1 cellular context compared by ENCODE assay signal in genomic region chr1:151540021-151540981, GRCh38.
TF ChIP-seq lines count a peak whose summit lies in the region.

Gene TUFT1 (plus strand): TSS chr1:151540309. CDS start chr1:151540367, 58 bp downstream.

TF ChIP-seq in HepG2, 621 proteins besides CTCF, POLR2A, EP300 and RAD21 (continued from another document and continues in another):
- TF ChIP-seq, protein P1, sequence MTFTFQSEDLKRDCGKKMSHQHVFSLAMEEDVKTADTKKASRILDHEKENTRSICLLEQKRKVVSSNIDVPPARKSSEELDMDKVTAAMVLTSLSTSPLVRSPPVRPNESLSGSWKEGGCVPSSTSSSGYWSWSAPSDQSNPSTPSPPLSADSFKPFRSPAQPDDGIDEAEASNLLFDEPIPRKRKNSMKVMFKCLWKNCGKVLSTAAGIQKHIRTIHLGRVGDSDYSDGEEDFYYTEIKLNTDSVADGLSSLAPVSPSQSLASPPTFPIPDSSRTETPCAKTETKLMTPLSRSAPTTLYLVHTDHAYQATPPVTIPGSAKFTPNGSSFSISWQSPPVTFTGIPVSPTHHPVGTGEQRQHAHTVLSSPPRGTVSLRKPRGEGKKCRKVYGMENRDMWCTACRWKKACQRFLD (CRISPR knock-in tag; IDR thresholded peaks at IDR 0.05; ENCODE audit: borderline replicate concordance): no peak; the same call in 1 of the 2 replicates
- TF ChIP-seq ZNF260 (CRISPR knock-in tag; IDR thresholded peaks at IDR 0.05; ENCODE audit: borderline replicate concordance, low read depth) (no peak), TBX3 (IDR thresholded peaks at IDR 0.05; ENCODE audit: borderline replicate concordance) (no peak), SP1 (IDR thresholded peaks at IDR 0.05) (0 out of 2 replicates have a peak, but pooled peaks have one; percentile 27), SP1 (CRISPR knock-in tag; IDR thresholded peaks at IDR 0.05) (peak; percentile 92), CERS6 (CRISPR knock-in tag; IDR thresholded peaks at IDR 0.05) (no peak), HNRNPL (IDR thresholded peaks at IDR 0.05; ENCODE audit: low read depth, low read length) (peak; percentile 39; the same call in 1 of the 2 replicates), E2F1 (CRISPR knock-in tag; IDR thresholded peaks at IDR 0.05) (peak; percentile 74), GTF3A (CRISPR knock-in tag; conservative IDR thresholded peaks at IDR 0.05) (no peak), SCMH1 (CRISPR knock-in tag; IDR thresholded peaks at IDR 0.05; ENCODE audit: borderline replicate concordance) (no peak), ZNF343 (CRISPR knock-in tag; IDR thresholded peaks at IDR 0.05) (no peak), CCDC6 (CRISPR knock-in tag; IDR thresholded peaks at IDR 0.05) (peak; percentile 77; the same call in 1 of the 2 replicates), GATA4 (IDR thresholded peaks at IDR 0.05; ENCODE audit: borderline replicate concordance, low read depth) (peak; percentile 88; the same call in 1 of the 2 replicates), ZNF607 (CRISPR knock-in tag; IDR thresholded peaks at IDR 0.05; ENCODE audit: borderline replicate concordance) (peak; percentile 85; the same call in 1 of the 2 replicates), ELF4 (CRISPR knock-in tag; IDR thresholded peaks at IDR 0.05; ENCODE audit: borderline replicate concordance) (no peak), NFKBIZ (CRISPR knock-in tag; IDR thresholded peaks at IDR 0.05) (no peak), AGO1 (IDR thresholded peaks at IDR 0.05; ENCODE audit: low read depth, low read length, poor library complexity, severe bottlenecking) (no peak), ZNF33B (CRISPR knock-in tag; IDR thresholded peaks at IDR 0.05) (no peak), TOE1 (CRISPR knock-in tag; IDR thresholded peaks at IDR 0.05) (no peak), ZMYM3 (CRISPR knock-in tag; IDR thresholded peaks at IDR 0.05) (peak; percentile 30; the same call in 1 of the 2 replicates), ZBTB3 (CRISPR knock-in tag; IDR thresholded peaks at IDR 0.05; ENCODE audit: borderline replicate concordance, low read depth) (no peak), ZNF780A (CRISPR knock-in tag; IDR thresholded peaks at IDR 0.05) (no peak), SMC3 (IDR thresholded peaks at IDR 0.05; ENCODE audit: low read length) (no peak), NR2F1 (CRISPR knock-in tag; IDR thresholded peaks at IDR 0.05) (no peak), SRF (IDR thresholded peaks at IDR 0.05; ENCODE audit: low read depth, low read length) (no peak), ZNF205 (CRISPR knock-in tag; IDR thresholded peaks at IDR 0.05) (no peak), MAFG (CRISPR knock-in tag; IDR thresholded peaks at IDR 0.05) (no peak), DMTF1 (CRISPR knock-in tag; IDR thresholded peaks at IDR 0.05) (no peak), ZNF570 (CRISPR knock-in tag; IDR thresholded peaks at IDR 0.05; ENCODE audit: borderline replicate concordance) (no peak), TRIM22 (IDR thresholded peaks at IDR 0.05) (no peak), ZNF646 (CRISPR knock-in tag; IDR thresholded peaks at IDR 0.05) (no peak), ARNT2 (CRISPR knock-in tag; IDR thresholded peaks at IDR 0.05; ENCODE audit: low read depth) (0 out of 2 replicates have a peak, but pooled peaks have one; percentile 50), ZNF275 (CRISPR knock-in tag; IDR thresholded peaks at IDR 0.05; ENCODE audit: borderline replicate concordance) (peak; percentile 94), HHEX (CRISPR knock-in tag; IDR thresholded peaks at IDR 0.05) (no peak), ZMAT3 (CRISPR knock-in tag; conservative IDR thresholded peaks at IDR 0.05) (peak; percentile 58; the same call in 1 of the 2 replicates), ADNP (CRISPR knock-in tag; IDR thresholded peaks at IDR 0.05) (no peak)
- TF ChIP-seq, protein P2, sequence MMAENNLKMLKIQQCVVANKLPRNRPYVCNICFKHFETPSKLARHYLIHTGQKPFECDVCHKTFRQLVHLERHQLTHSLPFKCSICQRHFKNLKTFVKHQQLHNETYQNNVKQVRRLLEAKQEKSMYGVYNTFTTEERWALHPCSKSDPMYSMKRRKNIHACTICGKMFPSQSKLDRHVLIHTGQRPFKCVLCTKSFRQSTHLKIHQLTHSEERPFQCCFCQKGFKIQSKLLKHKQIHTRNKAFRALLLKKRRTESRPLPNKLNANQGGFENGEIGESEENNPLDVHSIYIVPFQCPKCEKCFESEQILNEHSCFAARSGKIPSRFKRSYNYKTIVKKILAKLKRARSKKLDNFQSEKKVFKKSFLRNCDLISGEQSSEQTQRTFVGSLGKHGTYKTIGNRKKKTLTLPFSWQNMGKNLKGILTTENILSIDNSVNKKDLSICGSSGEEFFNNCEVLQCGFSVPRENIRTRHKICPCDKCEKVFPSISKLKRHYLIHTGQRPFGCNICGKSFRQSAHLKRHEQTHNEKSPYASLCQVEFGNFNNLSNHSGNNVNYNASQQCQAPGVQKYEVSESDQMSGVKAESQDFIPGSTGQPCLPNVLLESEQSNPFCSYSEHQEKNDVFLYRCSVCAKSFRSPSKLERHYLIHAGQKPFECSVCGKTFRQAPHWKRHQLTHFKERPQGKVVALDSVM (CRISPR knock-in tag; IDR thresholded peaks at IDR 0.05): no peak
- TF ChIP-seq, protein P3, sequence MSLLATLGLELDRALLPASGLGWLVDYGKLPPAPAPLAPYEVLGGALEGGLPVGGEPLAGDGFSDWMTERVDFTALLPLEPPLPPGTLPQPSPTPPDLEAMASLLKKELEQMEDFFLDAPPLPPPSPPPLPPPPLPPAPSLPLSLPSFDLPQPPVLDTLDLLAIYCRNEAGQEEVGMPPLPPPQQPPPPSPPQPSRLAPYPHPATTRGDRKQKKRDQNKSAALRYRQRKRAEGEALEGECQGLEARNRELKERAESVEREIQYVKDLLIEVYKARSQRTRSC (CRISPR knock-in tag; IDR thresholded peaks at IDR 0.05; ENCODE audit: low read depth): no peak
- TF ChIP-seq, protein P4, sequence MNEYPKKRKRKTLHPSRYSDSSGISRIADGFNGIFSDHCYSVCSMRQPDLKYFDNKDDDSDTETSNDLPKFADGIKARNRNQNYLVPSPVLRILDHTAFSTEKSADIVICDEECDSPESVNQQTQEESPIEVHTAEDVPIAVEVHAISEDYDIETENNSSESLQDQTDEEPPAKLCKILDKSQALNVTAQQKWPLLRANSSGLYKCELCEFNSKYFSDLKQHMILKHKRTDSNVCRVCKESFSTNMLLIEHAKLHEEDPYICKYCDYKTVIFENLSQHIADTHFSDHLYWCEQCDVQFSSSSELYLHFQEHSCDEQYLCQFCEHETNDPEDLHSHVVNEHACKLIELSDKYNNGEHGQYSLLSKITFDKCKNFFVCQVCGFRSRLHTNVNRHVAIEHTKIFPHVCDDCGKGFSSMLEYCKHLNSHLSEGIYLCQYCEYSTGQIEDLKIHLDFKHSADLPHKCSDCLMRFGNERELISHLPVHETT (CRISPR knock-in tag; conservative IDR thresholded peaks at IDR 0.05): 0 out of 2 replicates have a peak, but pooled peaks have one; percentile 32
- TF ChIP-seq, protein P5, sequence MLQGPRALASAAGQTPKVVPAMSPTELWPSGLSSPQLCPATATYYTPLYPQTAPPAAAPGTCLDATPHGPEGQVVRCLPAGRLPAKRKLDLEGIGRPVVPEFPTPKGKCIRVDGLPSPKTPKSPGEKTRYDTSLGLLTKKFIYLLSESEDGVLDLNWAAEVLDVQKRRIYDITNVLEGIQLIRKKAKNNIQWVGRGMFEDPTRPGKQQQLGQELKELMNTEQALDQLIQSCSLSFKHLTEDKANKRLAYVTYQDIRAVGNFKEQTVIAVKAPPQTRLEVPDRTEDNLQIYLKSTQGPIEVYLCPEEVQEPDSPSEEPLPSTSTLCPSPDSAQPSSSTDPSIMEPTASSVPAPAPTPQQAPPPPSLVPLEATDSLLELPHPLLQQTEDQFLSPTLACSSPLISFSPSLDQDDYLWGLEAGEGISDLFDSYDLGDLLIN (CRISPR knock-in tag; IDR thresholded peaks at IDR 0.05; ENCODE audit: borderline replicate concordance): no peak
